Comparison of ENCODE assay signal across 15 cellular contexts in the genomic region with DNA sequence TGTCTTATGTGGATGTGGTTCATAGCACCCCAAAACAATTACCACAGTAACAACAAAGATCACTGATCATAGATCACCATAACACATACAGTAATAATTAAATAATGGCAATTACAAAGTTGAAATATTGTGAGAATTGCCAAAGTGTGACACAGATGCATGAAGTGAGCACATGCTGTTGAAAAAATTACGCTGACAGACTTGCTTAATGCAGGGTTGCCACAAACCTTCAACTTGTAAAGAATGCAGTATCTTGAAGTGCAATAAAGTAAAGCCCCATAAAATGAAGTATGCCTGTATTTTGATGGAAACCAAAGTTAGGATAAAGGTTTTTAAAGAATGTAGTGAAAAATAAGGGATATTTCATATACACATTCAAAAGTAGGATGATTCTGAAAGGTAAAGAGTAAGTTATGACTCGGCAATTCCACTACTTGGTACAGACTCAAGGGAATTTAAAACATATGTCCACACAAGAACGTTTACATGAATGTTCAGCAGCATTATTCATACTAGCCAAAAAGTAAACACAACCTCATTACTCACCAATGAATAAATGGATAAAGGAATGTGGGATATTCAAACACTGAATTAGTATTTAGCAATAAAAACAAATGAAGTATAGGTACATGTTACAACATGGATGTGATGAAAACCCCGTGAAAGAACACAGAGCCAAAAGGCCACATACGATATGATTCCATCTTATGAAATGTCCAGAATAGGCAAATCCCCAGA.
A peak's percentile ranks its signal among the peaks of the same experiment; 100 is the strongest.
DNase-seq lines count a peak whose midpoint lies in the region; ATAC-seq and TF ChIP-seq lines count a peak whose summit lies in the region.
"Had no signal": no experiment of that assay in that cellular context is flagged by ENCODE, and none has a peak within 500 bp of the region (broad histone marks: within the 10 kb centered on the region; RNA-seq: fewer than 3 reads in every experiment).

No MANE protein-coding gene starts in this region.

- no peak overlapping the region for H3K4me3 ChIP-seq in upper lobe of right lung
- H3K4me3 ChIP-seq: skin epidermis had no signal

- TF ChIP-seq CTCF in RWPE1 (conservative IDR thresholded peaks at IDR 0.05; ENCODE audit: low read depth) (no peak), osteocyte (IDR thresholded peaks at IDR 0.05) (no peak), GM20000 (IDR thresholded peaks at IDR 0.05; ENCODE audit: extremely low read depth, missing control alignments) (no peak), upper lobe of right lung (IDR thresholded peaks at IDR 0.05) (no peak)

- no peak overlapping the region for H3K4me3 Mint-ChIP-seq in osteocyte (ENCODE audit: unreplicated experiment)
- H3K4me3 Mint-ChIP-seq: activated B cell treated with CpG ODN at 0.5 μM for 24 hours; activated naive CD8-positive, alpha-beta T cell treated with anti-CD3 and anti-CD28 coated beads, Interleukin-2, amount 10 ng/mL, durations not matched to agents 7 days and 5 days; natural killer cell treated with Interleukin-12 subunit alpha and Interleukin-12 subunit beta and Interleukin-15 and Interleukin-18, amount 100 ng/mL, for 72 hours had no signal

- no peaks in the 10 kb centered on the region for H3K27me3 Mint-ChIP-seq in osteocyte (ENCODE audit: unreplicated experiment)
- H3K27me3 Mint-ChIP-seq: activated B cell treated with CpG ODN at 0.5 μM for 24 hours; activated naive CD8-positive, alpha-beta T cell treated with anti-CD3 and anti-CD28 coated beads, Interleukin-2, amount 10 ng/mL, durations not matched to agents 7 days and 5 days; natural killer cell treated with Interleukin-12 subunit alpha and Interleukin-12 subunit beta and Interleukin-15 and Interleukin-18, amount 100 ng/mL, for 72 hours had no signal

- ATAC-seq in GM19467 (IDR thresholded peaks at IDR 0.05; ENCODE audit: unreplicated experiment) (no peak), upper lobe of right lung (no peak)
- ATAC-seq: natural killer cell treated with Interleukin-12 subunit alpha and Interleukin-12 subunit beta and Interleukin-15 and Interleukin-18, amount 100 ng/mL, for 72 hours had no signal

- peak; percentile 41 for DNase-seq in GM03348 (ENCODE audit: low spot score)
- peak; percentile 41 for DNase-seq in RWPE1 (ENCODE audit: low spot score)
- peak; percentile 88 for DNase-seq in epithelial cell of prostate (ENCODE audit: low read depth, low spot score)
- DNase-seq in osteocyte (ENCODE audit: extremely low spot score, unreplicated experiment) = no peak
- no peak for DNase-seq in GM20000 (ENCODE audit: low spot score)
- no peak for DNase-seq in MV-4-11 (lab: John Stamatoyannopoulos, UW)
- DNase-seq in upper lobe of right lung = no peak
- DNase-seq: activated B cell treated with CpG ODN at 0.5 μM for 24 hours; activated naive CD8-positive, alpha-beta T cell treated with anti-CD3 and anti-CD28 coated beads, Interleukin-2, amount 10 ng/mL, durations not matched to agents 7 days and 5 days; glutamatergic neuron; KG1; NCI-H1930 had no signal

- CTCF ChIA-PET in RWPE1 (lab: Yijun Ruan, JAX) = interaction anchor here (0.5 kb wide), 1 partner anchor 101 kb away, joined by 4 read pairs; no protein-coding TSS in a partner anchor

- H3K27me3 ChIP-seq in upper lobe of right lung = no peaks in the 10 kb centered on the region

- H3K36me3 ChIP-seq in upper lobe of right lung = no peaks in the 10 kb centered on the region

- H3K27ac ChIP-seq in RWPE1 = no peak overlapping the region
- peak overlapping the region; percentile 86 for H3K27ac ChIP-seq in epithelial cell of prostate
- no peak overlapping the region for H3K27ac ChIP-seq in upper lobe of right lung
- H3K27ac ChIP-seq: skin epidermis had no signal

- POLR2A ChIA-PET in RWPE1 (lab: Yijun Ruan, JAX; ENCODE audit: low non-redundant PET) = no interaction called here

- no peaks in the 10 kb centered on the region for H3K36me3 Mint-ChIP-seq in osteocyte (ENCODE audit: unreplicated experiment)
- H3K36me3 Mint-ChIP-seq: activated naive CD8-positive, alpha-beta T cell treated with anti-CD3 and anti-CD28 coated beads, Interleukin-2, amount 10 ng/mL, durations not matched to agents 7 days and 5 days; natural killer cell treated with Interleukin-12 subunit alpha and Interleukin-12 subunit beta and Interleukin-15 and Interleukin-18, amount 100 ng/mL, for 72 hours had no signal

- H3K4me1 ChIP-seq in upper lobe of right lung = no peaks in the 10 kb centered on the region

- intact Hi-C loops in upper lobe of right lung (cut with DNase I) = no loop called here

- peak overlapping the region; percentile 68 for H3K27ac Mint-ChIP-seq in osteocyte (ENCODE audit: unreplicated experiment)
- H3K27ac Mint-ChIP-seq: activated B cell treated with CpG ODN at 0.5 μM for 24 hours; activated naive CD8-positive, alpha-beta T cell treated with anti-CD3 and anti-CD28 coated beads, Interleukin-2, amount 10 ng/mL, durations not matched to agents 7 days and 5 days; natural killer cell treated with Interleukin-12 subunit alpha and Interleukin-12 subunit beta and Interleukin-15 and Interleukin-18, amount 100 ng/mL, for 72 hours had no signal

- H3K4me1 Mint-ChIP-seq in osteocyte (ENCODE audit: unreplicated experiment) = peaks cover 17% of the 10 kb centered on the region
- H3K4me1 Mint-ChIP-seq: activated B cell treated with CpG ODN at 0.5 μM for 24 hours; activated naive CD8-positive, alpha-beta T cell treated with anti-CD3 and anti-CD28 coated beads, Interleukin-2, amount 10 ng/mL, durations not matched to agents 7 days and 5 days had no signal

- H3K9me3 Mint-ChIP-seq in osteocyte (ENCODE audit: unreplicated experiment) = no peaks in the 10 kb centered on the region
- H3K9me3 Mint-ChIP-seq: activated B cell treated with CpG ODN at 0.5 μM for 24 hours; activated naive CD8-positive, alpha-beta T cell treated with anti-CD3 and anti-CD28 coated beads, Interleukin-2, amount 10 ng/mL, durations not matched to agents 7 days and 5 days had no signal

- H3K9me3 ChIP-seq in upper lobe of right lung = no peaks in the 10 kb centered on the region

Comparison
In these comparisons a context has a peak if more than half of its experiments do, and no peak if none do; other contexts are left out.
1. DNase-seq: peak in GM03348 (single experiment), RWPE1 (single experiment) and epithelial cell of prostate (single experiment); none in osteocyte (single experiment), GM20000 (single experiment), MV-4-11 (single experiment) and upper lobe of right lung (single experiment).